ENCODE assay signal across 26 cellular contexts in the genomic region with DNA sequence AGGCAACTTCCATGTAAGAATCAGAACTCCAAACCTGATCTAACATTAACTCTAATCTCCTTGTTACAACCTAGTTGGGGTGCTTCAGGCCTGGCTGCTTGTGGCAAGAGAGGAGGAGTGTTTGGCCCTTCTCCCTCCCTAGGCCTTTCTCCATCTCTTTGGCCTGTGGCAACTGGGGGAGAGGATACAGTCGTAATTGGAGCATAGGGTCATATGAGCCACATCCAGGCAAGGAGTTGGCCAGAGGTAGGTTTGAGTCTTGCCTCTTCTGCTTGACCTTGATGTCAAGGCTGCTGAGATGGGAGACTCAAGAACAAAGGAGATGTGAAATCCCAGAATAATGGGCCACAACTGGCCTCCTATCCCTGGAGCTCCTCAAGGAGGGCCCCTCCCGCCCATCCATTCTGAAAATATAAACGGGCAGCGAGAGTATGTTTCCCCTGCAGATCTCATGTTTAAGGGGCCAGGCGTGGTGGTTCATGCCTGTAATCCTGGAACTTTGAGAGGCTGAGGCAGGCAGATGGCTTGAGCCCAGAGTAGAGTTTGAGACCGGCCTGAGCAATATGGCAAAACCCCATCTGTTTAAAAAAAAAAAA. TPM values are rescaled to one million over a fixed set of nuclear protein-coding genes. Genes with fewer than 3 reads are reported as not detected.
DNase-seq lines count a peak whose midpoint lies in the region; ATAC-seq and TF ChIP-seq lines count a peak whose summit lies in the region.
"Had no signal": no experiment of that assay in that cellular context is flagged by ENCODE, and none has a peak within 500 bp of the region (broad histone marks: within the 10 kb centered on the region; RNA-seq: fewer than 3 reads in every experiment).

No MANE protein-coding gene starts in this region.

- no peaks in the 10 kb centered on the region for H3K27me3 Mint-ChIP-seq in activated B cell treated with CpG ODN at 0.5 μM for 24 hours
- H3K27me3 Mint-ChIP-seq: IgD-negative memory B cell, memory B cell had no signal

- TF ChIP-seq CTCF in left ventricle myocardium inferior (IDR thresholded peaks at IDR 0.05; ENCODE audit: borderline replicate concordance) (no peak), heart right ventricle (IDR thresholded peaks at IDR 0.05) (no peak), activated B cell treated with CpG ODN at 0.5 μM for 24 hours (IDR thresholded peaks at IDR 0.05) (no peak), omental fat pad (IDR thresholded peaks at IDR 0.05) (no peak)

- peaks cover 13% of the 10 kb centered on the region for H3K36me3 Mint-ChIP-seq in activated B cell treated with CpG ODN at 0.5 μM for 24 hours (ENCODE audit: low read depth)
- H3K36me3 Mint-ChIP-seq: activated naive CD4-positive, alpha-beta T cell treated with anti-CD3 and anti-CD28 coated beads, Interleukin-2, amount 50 U/mL, for 72 hours had no signal

- H3K36me3 ChIP-seq in left ventricle myocardium inferior (no peaks in the 10 kb centered on the region), heart right ventricle (no peaks in the 10 kb centered on the region), H7 (replicated peaks; ENCODE audit: control insufficient read depth, insufficient read depth, low read length) (no peaks in the 10 kb centered on the region; the same call in 1 of the 2 replicates)
- H3K36me3 ChIP-seq: ascending aorta, BLaER1, esophagus squamous epithelium had no signal

- ATAC-seq in heart right ventricle: no peak
- no peak for ATAC-seq in activated B cell treated with CpG ODN at 0.5 μM for 24 hours (ENCODE audit: low read depth)
- no peak for ATAC-seq in omental fat pad (ENCODE audit: low FRiP score)
- ATAC-seq in HG02759 (IDR thresholded peaks at IDR 0.05; ENCODE audit: unreplicated experiment): no peak
- ATAC-seq: activated naive CD4-positive, alpha-beta T cell treated with anti-CD3 and anti-CD28 coated beads, Interleukin-2, amount 50 U/mL, for 72 hours; activated T-cell treated with anti-CD3 and anti-CD28 coated beads, Interleukin-2, amount 50 U/mL, for 72 hours; left colon had no signal

- CTCF ChIA-PET in activated B cell treated with CpG ODN at 0.5 μM for 24 hours (lab: Charles Lee): no interaction called here

- H3K4me1 ChIP-seq in left ventricle myocardium inferior (peaks cover 70% of the 10 kb centered on the region), heart right ventricle (peaks cover 12 to 67% (median 45%) of the 10 kb centered on the region in 9 donors)

- H3K9me3 ChIP-seq in left ventricle myocardium inferior (replicated peaks): no peaks in the 10 kb centered on the region
- H3K9me3 ChIP-seq in heart right ventricle: no peaks in the 10 kb centered on the region
- H3K9me3 ChIP-seq: ascending aorta, esophagus squamous epithelium, neutrophil, psoas muscle had no signal

- DNase-seq in left ventricle myocardium inferior (no peak), heart right ventricle (no peak), activated B cell treated with CpG ODN at 0.5 μM for 24 hours (peak; percentile 0), omental fat pad (ENCODE audit: low spot score) (peak; percentile 10), H7 (no peak)
- no peak for DNase-seq in activated CD4-positive, alpha-beta T cell treated with anti-CD3 and anti-CD28 coated beads for 48 hours
- DNase-seq: activated CD4-positive, alpha-beta T cell treated with anti-CD3 and anti-CD28 coated beads for 1 hour; activated CD8-positive, alpha-beta memory T cell treated with anti-CD3 and anti-CD28 coated beads for 24 hours; activated T-cell treated with anti-CD3 and anti-CD28 coated beads, Interleukin-2, amount 50 U/mL, for 72 hours; DMS53; esophagus squamous epithelium; foreskin melanocyte; GOT3; NCI-H1694; NCI-H526 treated with DMSO at 0.1 percent for 48 hours; stimulated activated naive CD4-positive, alpha-beta T cell treated with Interleukin-2 at 50 U/mL for 16 hours had no signal

- 95 to 97% methylated on average over 6 of the region's 6 CpGs for WGBS in heart right ventricle, 2 donors

- no peak overlapping the region for H3K4me3 ChIP-seq in left ventricle myocardium inferior
- H3K4me3 ChIP-seq in heart right ventricle: no peak overlapping the region
- H3K4me3 ChIP-seq in H7 (ENCODE audit: insufficient read depth, low read depth, low read length): no peak overlapping the region
- H3K4me3 ChIP-seq: ascending aorta, BLaER1, esophagus squamous epithelium, psoas muscle had no signal

- POLR2A ChIA-PET in activated B cell treated with CpG ODN at 0.5 μM for 24 hours (lab: Charles Lee): no interaction called here

- no peaks in the 10 kb centered on the region for H3K27me3 ChIP-seq in left ventricle myocardium inferior (ENCODE audit: low read depth)
- no peaks in the 10 kb centered on the region for H3K27me3 ChIP-seq in heart right ventricle
- no peaks in the 10 kb centered on the region for H3K27me3 ChIP-seq in H7 (ENCODE audit: control insufficient read depth, insufficient read depth, low read length)
- H3K27me3 ChIP-seq: ascending aorta, BLaER1, esophagus squamous epithelium, neutrophil had no signal

- no peak overlapping the region for H3K4me3 Mint-ChIP-seq in activated B cell treated with CpG ODN at 0.5 μM for 24 hours
- H3K4me3 Mint-ChIP-seq: activated T-cell treated with anti-CD3 and anti-CD28 coated beads, Interleukin-2, amount 50 U/mL, for 72 hours; IgD-negative memory B cell; memory B cell had no signal

- no peaks in the 10 kb centered on the region for H3K9me3 Mint-ChIP-seq in activated B cell treated with CpG ODN at 0.5 μM for 24 hours
- H3K9me3 Mint-ChIP-seq: activated naive CD4-positive, alpha-beta T cell treated with anti-CD3 and anti-CD28 coated beads, Interleukin-2, amount 50 U/mL, for 72 hours; activated T-cell treated with anti-CD3 and anti-CD28 coated beads, Interleukin-2, amount 50 U/mL, for 72 hours; IgD-negative memory B cell; memory B cell had no signal

- H3K4me1 Mint-ChIP-seq in activated B cell treated with CpG ODN at 0.5 μM for 24 hours: no peaks in the 10 kb centered on the region
- H3K4me1 Mint-ChIP-seq: IgD-negative memory B cell had no signal

- intact Hi-C loops in left ventricle myocardium inferior (cut with micrococcal nuclease) (no loop called here), heart right ventricle (cut with DNase I) (loop anchor here in 1 of 10 donors (2.0 kb wide), 1 partner anchor 49 kb away; no protein-coding TSS in a partner anchor), activated B cell treated with CpG ODN at 0.5 μM for 24 hours (cut with micrococcal nuclease) (no loop called here)

- H3K27ac ChIP-seq in left ventricle myocardium inferior (replicated peaks) (peak overlapping the region; percentile 30), heart right ventricle (no peak overlapping the region)
- H3K27ac ChIP-seq: ascending aorta, BLaER1, neutrophil, psoas muscle had no signal

- peak overlapping the region; percentile 30 for H3K27ac Mint-ChIP-seq in activated B cell treated with CpG ODN at 0.5 μM for 24 hours
- H3K27ac Mint-ChIP-seq: activated naive CD4-positive, alpha-beta T cell treated with anti-CD3 and anti-CD28 coated beads, Interleukin-2, amount 50 U/mL, for 72 hours; activated T-cell treated with anti-CD3 and anti-CD28 coated beads, Interleukin-2, amount 50 U/mL, for 72 hours; memory B cell had no signal

RNA-seq across cellular contexts. Expression of a gene that starts 59.3 kb away (rescaled TPM):
- total RNA-seq in left ventricle myocardium inferior (35.7 TPM), heart right ventricle (10 to 100 TPM; 24.2 to 73.5 (median 45.2) TPM), activated B cell treated with CpG ODN at 0.5 μM for 24 hours (not detected in 2 replicates), omental fat pad (100 to 1,000 TPM in 2 of 4 donors, 10 to 100 TPM in 2; 68.3 to 177 (median 112) TPM)
- 10 to 100 TPM; 16.2 to 22.6 TPM for polyA plus RNA-seq in heart right ventricle
- 4.7 and 8.3 TPM in 2 replicates for total RNA-seq in H7 (2014; rRNA removed; shearing (Covaris generic))
- total RNA-seq: activated naive CD4-positive, alpha-beta T cell treated with anti-CD3 and anti-CD28 coated beads, Interleukin-2, amount 50 U/mL, for 72 hours; activated T-cell treated with anti-CD3 and anti-CD28 coated beads, Interleukin-2, amount 50 U/mL, for 72 hours; T-helper 1 cell treated with Interleukin-12 subunit alpha and Interleukin-12 subunit beta and Interleukin-4 antibody, amounts not matched to agents 30 ng/mL and 1 ng/mL, for 36 hours had no signal

Comparison
In these comparisons a context has a peak if more than half of its experiments do, and no peak if none do; other contexts are left out.
1. DNase-seq: peak in activated B cell treated with CpG ODN at 0.5 μM for 24 hours (single experiment) and omental fat pad (single experiment); none in left ventricle myocardium inferior (single experiment), heart right ventricle (0 of 2), H7 (single experiment) and activated CD4-positive, alpha-beta T cell treated with anti-CD3 and anti-CD28 coated beads for 48 hours (single experiment).